Comparison of ENCODE assay signal across 21 cellular contexts in genomic region chr2:25677877-25678276, GRCh38.
"Had no signal": no experiment of that assay in that cellular context is flagged by ENCODE, and none has a peak within 500 bp of the region (broad histone marks: within the 10 kb centered on the region; RNA-seq: fewer than 3 reads in every experiment).

No MANE protein-coding gene starts in this region.

- FAIRE-seq: RCC 7860 had no signal

- H3K9me3 ChIP-seq: SK-N-SH had no signal

- DNase-seq: Karpas-422, KG1, MM.1S, NCI-H1092 treated with DMSO at 0.1 percent for 48 hours, NCI-H1417, NCI-H1436 treated with DMSO at 0.1 percent for 48 hours, NCI-H1694 treated with DMSO at 0.1 percent for 48 hours, NCI-H1930, NCI-H2081 treated with DMSO at 0.1 percent for 48 hours, NCI-H2171, NCI-H226, NCI-H446, NCI-H510A, NCI-H524 treated with DMSO at 0.1 percent for 48 hours, NCI-H69, NCI-H774, Right ventricle myocardium superior, RPMI8226, SIG-M5, SK-N-SH had no signal

- H3K4me2 ChIP-seq: SK-N-SH had no signal

- H3K9ac ChIP-seq: SK-N-SH had no signal
